Comparison of ENCODE assay signal across 8 cellular contexts in genomic region chr2:224584768-224585204, GRCh38. TPM values are rescaled to one million over a fixed set of nuclear protein-coding genes. Genes with fewer than 3 reads are reported as not detected.
DNase-seq lines count a peak whose midpoint lies in the region; ATAC-seq and TF ChIP-seq lines count a peak whose summit lies in the region.

No MANE protein-coding gene starts in this region.

- peaks cover 17% of the 10 kb centered on the region for H3K4me1 ChIP-seq in RWPE2 (ENCODE audit: insufficient read depth, poor library complexity, severe bottlenecking)
- H3K4me1 ChIP-seq in heart right ventricle: peaks cover 0 to 59% (median 38%) of the 10 kb centered on the region in 9 donors

- no peaks in the 10 kb centered on the region for H3K27me3 ChIP-seq in RWPE2 (ENCODE audit: insufficient read depth, poor library complexity, severe bottlenecking)
- H3K27me3 ChIP-seq in heart right ventricle: no peaks in the 10 kb centered on the region

- H3K27ac ChIP-seq in RWPE2 (ENCODE audit: poor library complexity, severe bottlenecking) (peak overlapping the region; percentile 73), heart right ventricle (peak overlapping the region; percentile 85 to 96 (median 90))

- WGBS in heart right ventricle, 2 donors: 0 to 1% methylated on average over 28 to 67 of the region's 67 CpGs

- peak overlapping the region; percentile 82 for H3K4me3 ChIP-seq in RWPE2 (ENCODE audit: severe bottlenecking)
- H3K4me3 ChIP-seq in heart right ventricle: peak overlapping the region; percentile 53 to 85 (median 78)

- ATAC-seq in GM18868 (IDR thresholded peaks at IDR 0.05; ENCODE audit: unreplicated experiment) (peak; percentile 33), HG03097 (IDR thresholded peaks at IDR 0.05; ENCODE audit: low FRiP score, unreplicated experiment) (peak; percentile 29), RWPE2 (ENCODE audit: low read depth) (no peak), heart right ventricle (peak in 1 of 8 donors; percentile 0)

- H3K9me3 ChIP-seq in RWPE2 (ENCODE audit: severe bottlenecking) (no peaks in the 10 kb centered on the region), heart right ventricle (no peaks in the 10 kb centered on the region)

- TF ChIP-seq CTCF in RWPE2 (IDR thresholded peaks at IDR 0.05; ENCODE audit: poor library complexity, severe bottlenecking): no peak
- TF ChIP-seq CTCF in heart right ventricle (IDR thresholded peaks at IDR 0.05): no peak

- intact Hi-C loops in heart right ventricle (cut with DNase I): loop anchor here in 4 of 10 donors (10.0 kb wide), 3 partner anchors 60 to 110 kb away; no protein-coding TSS in a partner anchor

- H3K36me3 ChIP-seq in RWPE2 (ENCODE audit: low read depth) (peaks cover 13% of the 10 kb centered on the region; the same call in 1 of the 2 replicates), heart right ventricle (peaks cover 0 to 8% (median 0%) of the 10 kb centered on the region in 9 donors)

- DNase-seq in Ammon's horn (ENCODE audit: low spot score) (peak; percentile 43), RWPE2 (ENCODE audit: low spot score) (no peak), heart right ventricle (peak; percentile 52 to 55), putamen (ENCODE audit: low spot score) (peak; percentile 39), NCI-H1048 (lab: John Stamatoyannopoulos, UW) (no peak)
- peak; percentile 64 for DNase-seq in activated naive CD4-positive, alpha-beta T cell treated with anti-CD3 and anti-CD28 coated beads, Interleukin-2, amount 50 U/mL, for 16 hours

RNA-seq across cellular contexts. Expression of gene CUL3, which starts 0.4 kb away (rescaled TPM):
- total RNA-seq in heart right ventricle: 10 to 100 TPM; 60.2 to 87.9 (median 69.8) TPM
- 10 to 100 TPM; 63.8 to 70.1 TPM for polyA plus RNA-seq in heart right ventricle

Comparison
In these comparisons a context has a peak if more than half of its experiments do, and no peak if none do; other contexts are left out.
1. DNase-seq: peak in Ammon's horn (single experiment), activated naive CD4-positive, alpha-beta T cell treated with anti-CD3 and anti-CD28 coated beads, Interleukin-2, amount 50 U/mL, for 16 hours (single experiment), heart right ventricle (2 of 2) and putamen (single experiment); none in RWPE2 (single experiment) and NCI-H1048 (single experiment).